In genomic region chr11:61814958-61815789, GRCh38 we compare ENCODE assay signal across 1 cellular context.
A peak's percentile ranks its signal among the peaks of the same experiment; 100 is the strongest.
TF ChIP-seq lines count a peak whose summit lies in the region.

No MANE protein-coding gene starts in this region.

TF ChIP-seq in H1, 55 proteins besides CTCF, POLR2A, EP300 and RAD21:
- TF ChIP-seq ZNF274 (IDR thresholded peaks at IDR 0.05; ENCODE audit: borderline replicate concordance, extremely low read depth, low read length) (no peak), ASH2L (IDR thresholded peaks at IDR 0.05; ENCODE audit: low read length) (peak; percentile 60), POU5F1 (IDR thresholded peaks at IDR 0.05; ENCODE audit: low read depth, low read length) (no peak), SP4 (IDR thresholded peaks at IDR 0.05; ENCODE audit: low read length) (peak; percentile 42; the same call in 1 of the 2 replicates), TAF1 (IDR thresholded peaks at IDR 0.05; ENCODE audit: low read depth, low read length) (peak; percentile 75), SIN3A (conservative IDR thresholded peaks at IDR 0.05 in 1 of 2, IDR thresholded peaks at IDR 0.05 in 1 of 2; ENCODE audit: low read depth in 1 of 2, low read length in 2 of 2) (peak in 1 of 2 experiments; percentile 22; a peak in 2 of 4 replicates), SP2 (IDR thresholded peaks at IDR 0.05; ENCODE audit: low read length) (no peak), TAF7 (optimal IDR thresholded peaks at IDR 0.05; ENCODE audit: borderline replicate concordance, low read depth, low read length) (peak; percentile 92), E2F6 (IDR thresholded peaks at IDR 0.05) (peak; percentile 31; the same call in 1 of the 2 replicates), POLR2AphosphoS5 (IDR thresholded peaks at IDR 0.05; ENCODE audit: low read depth, low read length) (peak; percentile 89), CHD2 (IDR thresholded peaks at IDR 0.05; ENCODE audit: low read length) (0 out of 2 replicates have a peak, but pooled peaks have one; percentile 7), CEBPB (IDR thresholded peaks at IDR 0.05; ENCODE audit: low read depth, low read length) (0 out of 2 replicates have a peak, but pooled peaks have one; percentile 2), CREB1 (IDR thresholded peaks at IDR 0.05) (peak; percentile 75; the same call in 1 of the 2 replicates), TBP (IDR thresholded peaks at IDR 0.05; ENCODE audit: low read depth, low read length) (peak; percentile 42; the same call in 1 of the 2 replicates), SIRT6 (IDR thresholded peaks at IDR 0.05; ENCODE audit: low read length) (no peak), HDAC2 (IDR thresholded peaks at IDR 0.05; ENCODE audit: borderline replicate concordance in 1 of 2, low read depth in 2 of 2, low read length in 2 of 2) (peak in 1 of 2 experiments; percentile 68; a peak in 1 of 4 replicates), CTBP2 (IDR thresholded peaks at IDR 0.05; ENCODE audit: borderline replicate concordance, insufficient read depth, insufficient read length, low read length) (no peak), YY1 (IDR thresholded peaks at IDR 0.05; ENCODE audit: low read depth, low read length) (0 out of 2 replicates have a peak, but pooled peaks have one; percentile 22), NRF1 (IDR thresholded peaks at IDR 0.05; ENCODE audit: low read depth, low read length) (peak; percentile 87), TEAD4 (IDR thresholded peaks at IDR 0.05; ENCODE audit: low read depth, low read length) (peak; percentile 52; the same call in 1 of the 2 replicates)
- TF ChIP-seq, protein P1, sequence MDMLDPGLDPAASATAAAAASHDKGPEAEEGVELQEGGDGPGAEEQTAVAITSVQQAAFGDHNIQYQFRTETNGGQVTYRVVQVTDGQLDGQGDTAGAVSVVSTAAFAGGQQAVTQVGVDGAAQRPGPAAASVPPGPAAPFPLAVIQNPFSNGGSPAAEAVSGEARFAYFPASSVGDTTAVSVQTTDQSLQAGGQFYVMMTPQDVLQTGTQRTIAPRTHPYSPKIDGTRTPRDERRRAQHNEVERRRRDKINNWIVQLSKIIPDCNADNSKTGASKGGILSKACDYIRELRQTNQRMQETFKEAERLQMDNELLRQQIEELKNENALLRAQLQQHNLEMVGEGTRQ (IDR thresholded peaks at IDR 0.05; ENCODE audit: low read length), result 0 out of 2 replicates have a peak, but pooled peaks have one; percentile 11
